11 cellular contexts compared by ENCODE assay signal in genomic region chr17:10115536-10115932, GRCh38.
DNase-seq lines count a peak whose midpoint lies in the region; ATAC-seq and TF ChIP-seq lines count a peak whose summit lies in the region.
"Had no signal": no experiment of that assay in that cellular context is flagged by ENCODE, and none has a peak within 500 bp of the region (broad histone marks: within the 10 kb centered on the region; RNA-seq: fewer than 3 reads in every experiment).

No MANE protein-coding gene starts in this region.

- H3K4me1 ChIP-seq in hepatocyte (ENCODE audit: insufficient read depth) = peaks cover 44% of the 10 kb centered on the region
- H3K4me1 ChIP-seq in testis = peaks cover 29% of the 10 kb centered on the region

- H3K36me3 ChIP-seq in hepatocyte (replicated peaks; ENCODE audit: insufficient read depth, low read depth) (no peaks in the 10 kb centered on the region), testis (ENCODE audit: low read depth, missing control alignments) (no peaks in the 10 kb centered on the region)
- H3K36me3 ChIP-seq: gastrocnemius medialis had no signal

- H3K27me3 ChIP-seq in hepatocyte (no peaks in the 10 kb centered on the region), testis (no peaks in the 10 kb centered on the region)
- H3K27me3 ChIP-seq: gastrocnemius medialis had no signal

- H3K4me1 Mint-ChIP-seq in HFFc6 (ENCODE audit: low read depth) = peaks cover 37% of the 10 kb centered on the region
- H3K4me1 Mint-ChIP-seq in activated CD8-positive, alpha-beta T cell treated with anti-CD3 and anti-CD28 coated beads for 36 hours (ENCODE audit: low read depth) = peaks cover 62% of the 10 kb centered on the region
- H3K4me1 Mint-ChIP-seq in stimulated activated effector memory CD8-positive, alpha-beta T cell treated with anti-CD3 and anti-CD28 coated beads, Interleukin-12 subunit alpha, Interleukin-12 subunit beta, amount 100 ng/mL, for 72 hours = peaks cover 79% of the 10 kb centered on the region

- CTCF ChIA-PET in activated CD8-positive, alpha-beta T cell treated with anti-CD3 and anti-CD28 coated beads for 36 hours (lab: Charles Lee) = interaction anchor here (1.0 kb wide), 1 partner anchor 111 kb away, joined by 8 read pairs; no protein-coding TSS in a partner anchor

- no peaks in the 10 kb centered on the region for H3K9me3 Mint-ChIP-seq in HFFc6
- no peaks in the 10 kb centered on the region for H3K9me3 Mint-ChIP-seq in activated CD8-positive, alpha-beta T cell treated with anti-CD3 and anti-CD28 coated beads for 36 hours
- no peaks in the 10 kb centered on the region for H3K9me3 Mint-ChIP-seq in stimulated activated effector memory CD8-positive, alpha-beta T cell treated with anti-CD3 and anti-CD28 coated beads, Interleukin-12 subunit alpha, Interleukin-12 subunit beta, amount 100 ng/mL, for 72 hours
- H3K9me3 Mint-ChIP-seq: WTC11 had no signal

- WGBS in hepatocyte (ENCODE audit: low lambda C conversion rate, missing lambda C conversion rate) = 85% methylated on average over 4 of the region's 4 CpGs
- WGBS in testis, 2 donors = 88 to 93% methylated on average over 4 of the region's 4 CpGs

- H3K9me2 ChIP-seq in hepatocyte (replicated peaks; ENCODE audit: insufficient read depth) = no peaks in the 10 kb centered on the region

- H3K4me2 ChIP-seq in hepatocyte = peak overlapping the region; percentile 58

- POLR2A ChIA-PET in activated CD8-positive, alpha-beta T cell treated with anti-CD3 and anti-CD28 coated beads for 36 hours (lab: Charles Lee) = interaction anchor here (1.0 kb wide), 1 partner anchor 8 kb away, joined by 3 read pairs; no protein-coding TSS in a partner anchor

- no peak for ATAC-seq in activated CD8-positive, alpha-beta T cell treated with anti-CD3 and anti-CD28 coated beads for 36 hours
- ATAC-seq in stimulated activated effector memory CD8-positive, alpha-beta T cell treated with anti-CD3 and anti-CD28 coated beads, Interleukin-12 subunit alpha, Interleukin-12 subunit beta, amount 100 ng/mL, for 72 hours = no peak
- ATAC-seq: WTC11 had no signal

- no peaks in the 10 kb centered on the region for H4K20me1 ChIP-seq in hepatocyte (ENCODE audit: insufficient read depth, poor library complexity, severe bottlenecking)

- H3K27ac Mint-ChIP-seq in HFFc6 = peak overlapping the region; percentile 98
- H3K27ac Mint-ChIP-seq in activated CD8-positive, alpha-beta T cell treated with anti-CD3 and anti-CD28 coated beads for 36 hours = peak overlapping the region; percentile 55
- H3K27ac Mint-ChIP-seq in stimulated activated effector memory CD8-positive, alpha-beta T cell treated with anti-CD3 and anti-CD28 coated beads, Interleukin-12 subunit alpha, Interleukin-12 subunit beta, amount 100 ng/mL, for 72 hours = peak overlapping the region; percentile 95

- H3K27me3 Mint-ChIP-seq in HFFc6 (ENCODE audit: insufficient read depth) = no peaks in the 10 kb centered on the region; the same call in 1 of the 2 replicates
- no peaks in the 10 kb centered on the region for H3K27me3 Mint-ChIP-seq in activated CD8-positive, alpha-beta T cell treated with anti-CD3 and anti-CD28 coated beads for 36 hours

- TF ChIP-seq CTCF in HFFc6 (IDR thresholded peaks at IDR 0.05) (no peak), hepatocyte (IDR thresholded peaks at IDR 0.05; ENCODE audit: poor library complexity) (no peak), testis (IDR thresholded peaks at IDR 0.05) (no peak)
- TF ChIP-seq CTCF in activated CD8-positive, alpha-beta T cell treated with anti-CD3 and anti-CD28 coated beads for 36 hours (IDR thresholded peaks at IDR 0.05) = no peak

- peaks cover 28% of the 10 kb centered on the region for H3K79me2 ChIP-seq in hepatocyte

- H3K9me3 ChIP-seq in hepatocyte (ENCODE audit: low read depth) = no peaks in the 10 kb centered on the region
- H3K9me3 ChIP-seq in testis = no peaks in the 10 kb centered on the region
- H3K9me3 ChIP-seq: gastrocnemius medialis had no signal

- peak overlapping the region; percentile 85 for H3K4me3 Mint-ChIP-seq in HFFc6
- peak overlapping the region; percentile 5 for H3K4me3 Mint-ChIP-seq in activated CD8-positive, alpha-beta T cell treated with anti-CD3 and anti-CD28 coated beads for 36 hours
- peak overlapping the region; percentile 74 for H3K4me3 Mint-ChIP-seq in stimulated activated effector memory CD8-positive, alpha-beta T cell treated with anti-CD3 and anti-CD28 coated beads, Interleukin-12 subunit alpha, Interleukin-12 subunit beta, amount 100 ng/mL, for 72 hours
- H3K4me3 Mint-ChIP-seq: WTC11 had no signal

- DNase-seq in HFFc6 = no peak
- no peak for DNase-seq in activated CD8-positive, alpha-beta T cell treated with anti-CD3 and anti-CD28 coated beads for 36 hours
- DNase-seq in hepatocyte (ENCODE audit: low spot score) = no peak
- no peak for DNase-seq in stimulated activated effector memory CD8-positive, alpha-beta T cell treated with anti-CD3 and anti-CD28 coated beads, Interleukin-12 subunit alpha, Interleukin-12 subunit beta, amount 100 ng/mL, for 72 hours (ENCODE audit: low spot score in 2 of 2)
- DNase-seq in stimulated activated CD4-positive, alpha-beta T cell treated with anti-CD3 and anti-CD28 coated beads, Interleukin-15, amount 100 ng/mL, for 24 hours = no peak
- no peak for DNase-seq in DMS53 treated with DMSO at 0.1 percent for 48 hours (lab: John Stamatoyannopoulos, UW; ENCODE audit: unreplicated experiment)
- no peak for DNase-seq in testis
- DNase-seq in LoVo (ENCODE audit: low spot score) = no peak
- DNase-seq: HCEC 1CT had no signal

- no peak for TF ChIP-seq POLR2A in testis (IDR thresholded peaks at IDR 0.05)

- no peak overlapping the region for H2AFZ ChIP-seq in hepatocyte

- peak overlapping the region; percentile 74 for H3K27ac ChIP-seq in hepatocyte
- no peak overlapping the region for H3K27ac ChIP-seq in testis

- intact Hi-C loops in activated CD8-positive, alpha-beta T cell treated with anti-CD3 and anti-CD28 coated beads for 36 hours (cut with micrococcal nuclease) = no loop called here
- intact Hi-C loops in testis (cut with DNase I; ENCODE audit: low total_unique reads) = no loop called here

- no peak overlapping the region for H3K4me3 ChIP-seq in hepatocyte
- H3K4me3 ChIP-seq in testis = no peak overlapping the region

- H3K36me3 Mint-ChIP-seq in HFFc6 (ENCODE audit: low read depth) = no peaks in the 10 kb centered on the region
- no peaks in the 10 kb centered on the region for H3K36me3 Mint-ChIP-seq in activated CD8-positive, alpha-beta T cell treated with anti-CD3 and anti-CD28 coated beads for 36 hours (ENCODE audit: low read depth)
- H3K36me3 Mint-ChIP-seq in stimulated activated effector memory CD8-positive, alpha-beta T cell treated with anti-CD3 and anti-CD28 coated beads, Interleukin-12 subunit alpha, Interleukin-12 subunit beta, amount 100 ng/mL, for 72 hours = peaks cover 15% of the 10 kb centered on the region
- H3K36me3 Mint-ChIP-seq: WTC11 had no signal

Comparison
In these comparisons a context has a peak if more than half of its experiments do, and no peak if none do; other contexts are left out.
1. H3K4me3 Mint-ChIP-seq: peak in every context shown above with its lines; median percentile 85 in HFFc6; 74 in stimulated activated effector memory CD8-positive, alpha-beta T cell treated with anti-CD3 and anti-CD28 coated beads, Interleukin-12 subunit alpha, Interleukin-12 subunit beta, amount 100 ng/mL, for 72 hours; 5 in activated CD8-positive, alpha-beta T cell treated with anti-CD3 and anti-CD28 coated beads for 36 hours.